ENCODE assay signal across 8 cellular contexts in genomic region chr11:102390667-102391449, GRCh38. TPM values are rescaled to one million over a fixed set of nuclear protein-coding genes. Genes with fewer than 3 reads are reported as not detected.
DNase-seq lines count a peak whose midpoint lies in the region; ATAC-seq and TF ChIP-seq lines count a peak whose summit lies in the region.

No MANE protein-coding gene starts in this region.

- no TSS peak for BruUV-seq in OCI-LY7 (replicated peaks; lab: Mats Ljungman, UMichigan)

- H3K9me3 ChIP-seq in DND-41 (ENCODE audit: insufficient read depth, low read length, severe bottlenecking): no peaks in the 10 kb centered on the region
- no peaks in the 10 kb centered on the region for H3K9me3 ChIP-seq in OCI-LY7 (ENCODE audit: low read length)
- no peaks in the 10 kb centered on the region for H3K9me3 ChIP-seq in neutrophil
- H3K9me3 ChIP-seq in upper lobe of left lung: no peaks in the 10 kb centered on the region

- no peaks in the 10 kb centered on the region for H3K9me2 ChIP-seq in OCI-LY7 (ENCODE audit: insufficient read depth, low read length)

- POLR2A ChIA-PET in OCI-LY7 (lab: Charles Lee): interaction anchor here (0.5 to 1.7 kb wide), 14 partner anchors 9 to 141 kb away, joined by 3 to 8 read pairs (median 3); partner anchors contain the start of gene TMEM123

- CTCF ChIA-PET in OCI-LY7 (lab: Charles Lee; ENCODE audit: unreplicated experiment): interaction anchor here (0.6 to 2.3 kb wide), 12 partner anchors 9 to 223 kb away, joined by 3 to 9 read pairs (median 3); no protein-coding TSS in a partner anchor

- H3K36me3 ChIP-seq in DND-41 (ENCODE audit: insufficient read depth, low read length) (peaks cover 44% of the 10 kb centered on the region), OCI-LY7 (ENCODE audit: insufficient read depth, low read length) (peaks cover 69% of the 10 kb centered on the region), neutrophil (peaks cover 77% of the 10 kb centered on the region), upper lobe of left lung (peaks cover 0 to 69% (median 23%) of the 10 kb centered on the region in 4 donors)

- peak; percentile 82 for TF ChIP-seq CTCF in DND-41 (IDR thresholded peaks at IDR 0.05; ENCODE audit: borderline replicate concordance, extremely low read depth, low read length, poor library complexity, severe bottlenecking)
- TF ChIP-seq CTCF in OCI-LY7 (conservative IDR thresholded peaks at IDR 0.05; ENCODE audit: low read length): peak; percentile 95
- peak; percentile 91 for TF ChIP-seq CTCF in fibroblast of the aortic adventitia (IDR thresholded peaks at IDR 0.05; ENCODE audit: insufficient read depth, low read length)
- TF ChIP-seq CTCF in neutrophil (IDR thresholded peaks at IDR 0.05): peak; percentile 90
- TF ChIP-seq CTCF in upper lobe of left lung (IDR thresholded peaks at IDR 0.05): peak; percentile 83 to 91 (median 88)

- WGBS in upper lobe of left lung, 2 donors: 60 to 66% methylated on average over 11 of the region's 11 CpGs

- peaks cover 24% of the 10 kb centered on the region for H3K4me1 Mint-ChIP-seq in activated T-helper 17 cell treated with anti-CD3 and anti-CD28 coated beads, Interleukin-2, amount 50 U/mL, for 72 hours

- DNase-seq in DND-41 (peak; percentile 53), HPDE6-E6E7 (ENCODE audit: extremely low spot score) (peak; percentile 32), OCI-LY7 (ENCODE audit: low spot score) (peak; percentile 74), fibroblast of the aortic adventitia (ENCODE audit: low read depth) (peak; percentile 72), upper lobe of left lung (peak in 1 of 2 donors; percentile 72)

- TF ChIP-seq POLR2A in upper lobe of left lung (IDR thresholded peaks at IDR 0.05): no peak

- H3K4me3 ChIP-seq in DND-41 (ENCODE audit: low read depth in 1 of 2, low read length in 2 of 2): no peak overlapping the region
- H3K4me3 ChIP-seq in OCI-LY7 (ENCODE audit: low read depth, low read length, poor library complexity, severe bottlenecking): no peak overlapping the region
- H3K4me3 ChIP-seq in fibroblast of the aortic adventitia (ENCODE audit: low read depth, low read length): no peak overlapping the region
- H3K4me3 ChIP-seq in neutrophil (ENCODE audit: low read depth in 1 of 2, low read length in 1 of 2): no peak overlapping the region
- H3K4me3 ChIP-seq in upper lobe of left lung: no peak overlapping the region

- H3K4me1 ChIP-seq in DND-41 (ENCODE audit: insufficient read depth, low read length) (peaks cover 14% of the 10 kb centered on the region), OCI-LY7 (ENCODE audit: insufficient read depth, low read length, poor library complexity, severe bottlenecking) (peaks cover 28% of the 10 kb centered on the region), neutrophil (ENCODE audit: control insufficient read depth in 1 of 2, insufficient read depth in 1 of 2, low read depth in 1 of 2, low read length in 1 of 2) (peaks cover 0 to 3% of the 10 kb centered on the region in 2 experiments), upper lobe of left lung (no peaks in the 10 kb centered on the region)

- H3K27me3 ChIP-seq in DND-41 (ENCODE audit: insufficient read depth, low read length, poor library complexity): no peaks in the 10 kb centered on the region
- H3K27me3 ChIP-seq in neutrophil: no peaks in the 10 kb centered on the region
- H3K27me3 ChIP-seq in upper lobe of left lung: no peaks in the 10 kb centered on the region

- intact Hi-C loops in OCI-LY7 (cut with micrococcal nuclease; ENCODE audit: unreplicated experiment): loop anchor here (1.0 to 5.0 kb wide), 4 partner anchors 39 to 221 kb away; no protein-coding TSS in a partner anchor

- H3K79me2 ChIP-seq in DND-41 (ENCODE audit: insufficient read depth, low read length) (no peaks in the 10 kb centered on the region), OCI-LY7 (ENCODE audit: insufficient read depth, low read depth, low read length) (peaks cover 4% of the 10 kb centered on the region)

- no peak for TF ChIP-seq EP300 in upper lobe of left lung (IDR thresholded peaks at IDR 0.05)

- H3K27ac ChIP-seq in DND-41 (ENCODE audit: low read length) (no peak overlapping the region), OCI-LY7 (ENCODE audit: low read depth, low read length, poor library complexity, severe bottlenecking) (no peak overlapping the region), neutrophil (no peak overlapping the region), upper lobe of left lung (peak overlapping the region in 1 of 4 donors; percentile 10)

- no peak overlapping the region for H2AFZ ChIP-seq in DND-41 (ENCODE audit: low read depth, low read length)
- no peak overlapping the region for H2AFZ ChIP-seq in OCI-LY7 (ENCODE audit: low read length)

- no peaks in the 10 kb centered on the region for H4K20me1 ChIP-seq in DND-41 (ENCODE audit: insufficient read depth, low read length)
- no peaks in the 10 kb centered on the region for H4K20me1 ChIP-seq in OCI-LY7 (ENCODE audit: insufficient read depth, low read length)

- ATAC-seq in DND-41 (ENCODE audit: insufficient read depth, low read depth): peak; percentile 71
- peak; percentile 85 for ATAC-seq in GM21423 (IDR thresholded peaks at IDR 0.05; ENCODE audit: unreplicated experiment)
- peak; percentile 78 for ATAC-seq in activated T-helper 17 cell treated with anti-CD3 and anti-CD28 coated beads, Interleukin-2, amount 50 U/mL, for 72 hours (replicated peaks)
- peak; percentile 89 to 93 for ATAC-seq in upper lobe of left lung (ENCODE audit: low FRiP score in 2 of 2)

- peak overlapping the region; percentile 54 for H3K27ac Mint-ChIP-seq in activated T-helper 17 cell treated with anti-CD3 and anti-CD28 coated beads, Interleukin-2, amount 50 U/mL, for 72 hours

- peaks cover 86% of the 10 kb centered on the region for H3K36me3 Mint-ChIP-seq in activated T-helper 17 cell treated with anti-CD3 and anti-CD28 coated beads, Interleukin-2, amount 50 U/mL, for 72 hours (ENCODE audit: low read depth)

- no peaks in the 10 kb centered on the region for H3K9me3 Mint-ChIP-seq in activated T-helper 17 cell treated with anti-CD3 and anti-CD28 coated beads, Interleukin-2, amount 50 U/mL, for 72 hours

- H3K27me3 Mint-ChIP-seq in activated T-helper 17 cell treated with anti-CD3 and anti-CD28 coated beads, Interleukin-2, amount 50 U/mL, for 72 hours: no peaks in the 10 kb centered on the region

- no peak overlapping the region for H3K9ac ChIP-seq in DND-41 (ENCODE audit: low read depth, low read length)

- H3K4me3 Mint-ChIP-seq in activated T-helper 17 cell treated with anti-CD3 and anti-CD28 coated beads, Interleukin-2, amount 50 U/mL, for 72 hours: no peak overlapping the region

- H3K4me2 ChIP-seq in DND-41 (ENCODE audit: insufficient read depth, low read length): no peak overlapping the region
- no peak overlapping the region for H3K4me2 ChIP-seq in OCI-LY7 (ENCODE audit: low read length)

RNA-seq across cellular contexts. Expression of gene BIRC2, which starts 43.8 kb away (rescaled TPM):
- 32.6 and 38.0 TPM in 2 replicates for total RNA-seq in OCI-LY7 (2014; rRNA removed; shearing (Covaris generic))
- total RNA-seq in OCI-LY7 (2022) (36.1 and 40.7 TPM in 2 replicates), fibroblast of the aortic adventitia (ENCODE audit: low replicate concordance) (68.7 and 75.3 TPM in 2 replicates), upper lobe of left lung (10 to 100 TPM; 23.1 to 56.7 (median 37.8) TPM)
- 10 to 100 TPM; 27.3 to 60.9 TPM for total RNA-seq in activated T-helper 17 cell treated with anti-CD3 and anti-CD28 coated beads, Interleukin-2, amount 50 U/mL, for 72 hours
